ENCODE assay signal across 1 cellular context in genomic region chr10:26593896-26594295, GRCh38.
TF ChIP-seq lines count a peak whose summit lies in the region.

No MANE protein-coding gene starts in this region.

TF ChIP-seq in GM12878, 131 proteins besides CTCF, POLR2A, EP300 and RAD21:
- TF ChIP-seq MEF2A (IDR thresholded peaks at IDR 0.05; ENCODE audit: insufficient read depth, low read depth, low read length): no peak
- no peak for TF ChIP-seq TBL1XR1 (IDR thresholded peaks at IDR 0.05; ENCODE audit: low read depth, low read length)
- TF ChIP-seq ZNF687 (IDR thresholded peaks at IDR 0.05): no peak
- TF ChIP-seq ZBTB33 (IDR thresholded peaks at IDR 0.05): no peak
- TF ChIP-seq ZBTB4 (CRISPR knock-in tag; IDR thresholded peaks at IDR 0.05): no peak
- no peak for TF ChIP-seq DPF2 (IDR thresholded peaks at IDR 0.05)
- no peak for TF ChIP-seq STAT1 (conservative IDR thresholded peaks at IDR 0.05)
- no peak for TF ChIP-seq RCOR1 (conservative IDR thresholded peaks at IDR 0.05; ENCODE audit: low read depth, low read length)
- TF ChIP-seq CHD2 (IDR thresholded peaks at IDR 0.05; ENCODE audit: borderline replicate concordance, low read depth, low read length): no peak
- TF ChIP-seq LARP7 (IDR thresholded peaks at IDR 0.05): no peak
- TF ChIP-seq PBX3 (IDR thresholded peaks at IDR 0.05; ENCODE audit: insufficient replicate concordance, low read depth, low read length): no peak
- TF ChIP-seq ATF3 (IDR thresholded peaks at IDR 0.05; ENCODE audit: borderline replicate concordance, extremely low read depth, low read depth, low read length): no peak
